Comparison of ENCODE assay signal across 1 cellular context in genomic region chr21:46437096-46437498, GRCh38.
A peak's percentile ranks its signal among the peaks of the same experiment; 100 is the strongest.
TF ChIP-seq lines count a peak whose summit lies in the region.

No MANE protein-coding gene starts in this region.

TF ChIP-seq in HepG2, 621 proteins besides CTCF, POLR2A, EP300 and RAD21:
- TF ChIP-seq ZNF207 (IDR thresholded peaks at IDR 0.05; ENCODE audit: borderline replicate concordance): no peak
- peak; percentile 57 for TF ChIP-seq AGO2 (optimal IDR thresholded peaks at IDR 0.05; ENCODE audit: low read depth, low read length)
